32 cellular contexts compared by ENCODE assay signal in genomic region chr15:59352683-59353082, GRCh38. TPM values are rescaled to one million over a fixed set of nuclear protein-coding genes. Genes with fewer than 3 reads are reported as not detected.
DNase-seq lines count a peak whose midpoint lies in the region; ATAC-seq, FAIRE-seq and TF ChIP-seq lines count a peak whose summit lies in the region.
"Had no signal": no experiment of that assay in that cellular context is flagged by ENCODE, and none has a peak within 500 bp of the region (broad histone marks: within the 10 kb centered on the region; RNA-seq: fewer than 3 reads in every experiment).

No MANE protein-coding gene starts in this region.

- no peak overlapping the region for H2AK5ac ChIP-seq in H1 (ENCODE audit: low read depth, low read length)

- H3K23ac ChIP-seq in H1 (ENCODE audit: insufficient read length): no peak overlapping the region

- peak overlapping the region; percentile 96 for H2BK20ac ChIP-seq in H1 (ENCODE audit: low read length)

- H3K27me3 ChIP-seq in H1 (replicated peaks in 1 of 4; ENCODE audit: control insufficient read depth in 3 of 4, extremely low read depth in 1 of 4, insufficient read depth in 3 of 4, low read length in 3 of 4) (no peaks in the 10 kb centered on the region; a peak in 1 of 7 replicates), skeletal muscle tissue (ENCODE audit: control insufficient read depth in 3 of 3, insufficient read depth in 3 of 3, low read length in 3 of 3) (no peaks in the 10 kb centered on the region), WERI-Rb-1 (ENCODE audit: insufficient read depth, low read depth, severe bottlenecking) (no peaks in the 10 kb centered on the region)
- H3K27me3 ChIP-seq: ascending aorta, cardiac muscle cell had no signal

- POLR2A ChIA-PET in activated naive CD8-positive, alpha-beta T cell treated with anti-CD3 and anti-CD28 coated beads, Interleukin-2, amount 10 ng/mL, durations not matched to agents 7 days and 5 days (lab: Charles Lee): no interaction called here
- POLR2A ChIA-PET in OCI-LY7 (lab: Charles Lee) (interaction anchor here (0.5 to 0.6 kb wide), 2 partner anchors 10 to 102 kb away, joined by 3 read pairs; no protein-coding TSS in a partner anchor), H1 (lab: Charles Lee; ENCODE audit: partially characterized antibody) (interaction anchor here (1.3 to 12.8 kb wide), 2 partner anchors 15 to 72 kb away, joined by 6 to 151 read pairs; partner anchors contain the start of gene MYO1E)

- no peak overlapping the region for H3K27ac ChIP-seq in OCI-LY7 (ENCODE audit: low read depth, low read length, poor library complexity, severe bottlenecking)
- no peak overlapping the region for H3K27ac ChIP-seq in H1 (ENCODE audit: low read depth, low read length)
- H3K27ac ChIP-seq in skeletal muscle tissue (ENCODE audit: low read depth, low read length): peak overlapping the region; percentile 71
- no peak overlapping the region for H3K27ac ChIP-seq in WERI-Rb-1
- H3K27ac ChIP-seq: ascending aorta, cardiac muscle cell, lower lobe of right lung, thoracic aorta had no signal

- H3K36me3 ChIP-seq in OCI-LY7 (ENCODE audit: insufficient read depth, low read length): no peaks in the 10 kb centered on the region
- 0 out of 8 replicates have a peak, but pooled peaks cover 0 to 1% (median 0%) of the 10 kb centered on the region in 4 experiments for H3K36me3 ChIP-seq in H1 (ENCODE audit: control insufficient read depth in 2 of 4, insufficient read depth in 4 of 4, low read length in 3 of 4)
- no peaks in the 10 kb centered on the region for H3K36me3 ChIP-seq in skeletal muscle tissue (ENCODE audit: control insufficient read depth in 3 of 3, insufficient read depth in 3 of 3, low read length in 3 of 3)
- H3K36me3 ChIP-seq in WERI-Rb-1: no peaks in the 10 kb centered on the region
- H3K36me3 ChIP-seq: cardiac muscle cell, lower lobe of right lung, thoracic aorta had no signal

- peak overlapping the region; percentile 34; the same call in 1 of the 2 replicates for H2AFZ ChIP-seq in OCI-LY7 (ENCODE audit: low read length)
- H2AFZ ChIP-seq in H1 (ENCODE audit: low read length): no peak overlapping the region

- H3K9me2 ChIP-seq in OCI-LY7 (ENCODE audit: insufficient read depth, low read length): no peaks in the 10 kb centered on the region

- H2BK120ac ChIP-seq in H1 (replicated peaks; ENCODE audit: low read depth, low read length): no peak overlapping the region

- peaks cover 2% of the 10 kb centered on the region for H3K27me3 Mint-ChIP-seq in activated naive CD8-positive, alpha-beta T cell treated with anti-CD3 and anti-CD28 coated beads, Interleukin-2, amount 10 ng/mL, durations not matched to agents 7 days and 5 days
- peaks cover 7% of the 10 kb centered on the region for H3K27me3 Mint-ChIP-seq in activated naive CD8-positive, alpha-beta T cell treated with anti-CD3 and anti-CD28 coated beads for 36 hours
- H3K27me3 Mint-ChIP-seq in activated T-helper 2 cell treated with anti-CD3 and anti-CD28 coated beads, Interferon-gamma antibody, Interleukin-2, Interleukin-4, amounts not matched to agents 10 μg/mL and 5 μg/mL and 100 μg/mL, durations not matched to agents 14 hours and 24 hours and 36 hours (ENCODE audit: low read depth): peaks cover 12% of the 10 kb centered on the region

- H3K4ac ChIP-seq in H1 (replicated peaks; ENCODE audit: insufficient read length, low read depth, low read length): no peak overlapping the region

- H3K18ac ChIP-seq in H1 (ENCODE audit: extremely low read depth, low read length): peak overlapping the region; percentile 33; the same call in 1 of the 2 replicates

- H4K20me1 ChIP-seq in OCI-LY7 (ENCODE audit: insufficient read depth, low read length): no peaks in the 10 kb centered on the region
- no peaks in the 10 kb centered on the region for H4K20me1 ChIP-seq in H1 (replicated peaks in 1 of 2; ENCODE audit: control insufficient read depth in 1 of 2, insufficient read depth in 2 of 2, low read length in 2 of 2)

- H3K14ac ChIP-seq in H1 (ENCODE audit: insufficient read length): no peak overlapping the region

- 58% methylated on average over 7 of the region's 7 CpGs; no CpG with 5 or more reads in 1 of the 2 experiments for WGBS in H1 (ENCODE audit: extremely low coverage in 1 of 2, insufficient coverage in 1 of 2, insufficient read length in 1 of 2, insufficient replicate concordance in 2 of 2, low coverage in 1 of 2, low lambda C conversion rate in 2 of 2, missing lambda C conversion rate in 1 of 2), 2 experiments

- H3K9ac ChIP-seq in H1 (replicated peaks in 1 of 4; ENCODE audit: extremely low read depth in 1 of 4, low read depth in 3 of 4, low read length in 3 of 4) (no peak overlapping the region), skeletal muscle tissue (ENCODE audit: low read depth in 1 of 3, low read length in 3 of 3) (peak overlapping the region in 1 of 3 donors; percentile 24)

- H3K4me1 ChIP-seq in OCI-LY7 (ENCODE audit: insufficient read depth, low read length, poor library complexity, severe bottlenecking): peaks cover 13% of the 10 kb centered on the region
- H3K4me1 ChIP-seq in H1 (replicated peaks in 1 of 4; ENCODE audit: control insufficient read depth in 3 of 4, insufficient read depth in 4 of 4, low read length in 3 of 4): peaks cover 21 to 50% (median 36%) of the 10 kb centered on the region in 4 experiments; a peak in 6 of 7 replicates
- peaks cover 13 to 22% (median 18%) of the 10 kb centered on the region in 3 donors for H3K4me1 ChIP-seq in skeletal muscle tissue (ENCODE audit: control insufficient read depth in 3 of 3, insufficient read depth in 3 of 3, low read length in 3 of 3)

- H3K4me1 Mint-ChIP-seq in activated naive CD8-positive, alpha-beta T cell treated with anti-CD3 and anti-CD28 coated beads, Interleukin-2, amount 10 ng/mL, durations not matched to agents 7 days and 5 days: peaks cover 71% of the 10 kb centered on the region
- peaks cover 52% of the 10 kb centered on the region for H3K4me1 Mint-ChIP-seq in activated naive CD8-positive, alpha-beta T cell treated with anti-CD3 and anti-CD28 coated beads for 36 hours
- H3K4me1 Mint-ChIP-seq in activated T-helper 2 cell treated with anti-CD3 and anti-CD28 coated beads, Interferon-gamma antibody, Interleukin-2, Interleukin-4, amounts not matched to agents 10 μg/mL and 5 μg/mL and 100 μg/mL, durations not matched to agents 14 hours and 24 hours and 36 hours (ENCODE audit: low read depth): peaks cover 46% of the 10 kb centered on the region

- CTCF ChIA-PET in OCI-LY7 (lab: Charles Lee; ENCODE audit: unreplicated experiment) (no interaction called here), H1 (lab: Charles Lee; ENCODE audit: partially characterized antibody) (no interaction called here)

- H3K9me3 ChIP-seq in OCI-LY7 (ENCODE audit: low read length) (no peaks in the 10 kb centered on the region), H1 (ENCODE audit: insufficient read depth in 2 of 2, low read depth in 1 of 2, low read length in 1 of 2) (no peaks in the 10 kb centered on the region), skeletal muscle tissue (ENCODE audit: control insufficient read depth in 3 of 3, low read length in 3 of 3) (no peaks in the 10 kb centered on the region), WERI-Rb-1 (ENCODE audit: severe bottlenecking) (no peaks in the 10 kb centered on the region)
- H3K9me3 ChIP-seq: ascending aorta, lower lobe of right lung, mucosa of descending colon, thoracic aorta had no signal

- intact Hi-C loops in OCI-LY7 (cut with micrococcal nuclease; ENCODE audit: unreplicated experiment): no loop called here
- intact Hi-C loops in activated T-helper 2 cell treated with anti-CD3 and anti-CD28 coated beads, Interferon-gamma antibody, Interleukin-2, Interleukin-4, amounts not matched to agents 10 μg/mL and 5 μg/mL and 100 μg/mL, durations not matched to agents 14 hours and 24 hours and 36 hours (cut with micrococcal nuclease): loop anchor here (5.0 kb wide), 1 partner anchor 95 kb away; no protein-coding TSS in a partner anchor

- H3K27ac Mint-ChIP-seq in activated naive CD8-positive, alpha-beta T cell treated with anti-CD3 and anti-CD28 coated beads, Interleukin-2, amount 10 ng/mL, durations not matched to agents 7 days and 5 days: no peak overlapping the region
- H3K27ac Mint-ChIP-seq in activated naive CD8-positive, alpha-beta T cell treated with anti-CD3 and anti-CD28 coated beads for 36 hours: no peak overlapping the region
- no peak overlapping the region for H3K27ac Mint-ChIP-seq in activated T-helper 2 cell treated with anti-CD3 and anti-CD28 coated beads, Interferon-gamma antibody, Interleukin-2, Interleukin-4, amounts not matched to agents 10 μg/mL and 5 μg/mL and 100 μg/mL, durations not matched to agents 14 hours and 24 hours and 36 hours
- H3K27ac Mint-ChIP-seq: activated CD4-positive, alpha-beta memory T cell treated with anti-CD3 and anti-CD28 coated beads, Interleukin-2, amount 10 ng/mL, durations not matched to agents 7 days and 5 days; activated naive CD4-positive, alpha-beta T cell treated with anti-CD3 and anti-CD28 coated beads, Interleukin-2, amount 50 U/mL, for 72 hours; effector memory CD8-positive, alpha-beta T cell; natural killer cell treated with Interleukin-12 subunit alpha and Interleukin-12 subunit beta and Interleukin-15 and Interleukin-18, amount 100 ng/mL, for 72 hours; T-helper 17 cell had no signal

- no peak overlapping the region for H3K4me2 ChIP-seq in OCI-LY7 (ENCODE audit: low read length)
- H3K4me2 ChIP-seq in H1 (ENCODE audit: insufficient read depth in 1 of 2, low read depth in 2 of 2, low read length in 2 of 2): 0 out of 4 replicates have a peak overlapping the region, but pooled peaks of 1 of the 2 experiments have one; percentile 1

- no peak overlapping the region for H3K4me3 ChIP-seq in OCI-LY7 (ENCODE audit: low read depth, low read length, poor library complexity, severe bottlenecking)
- peak overlapping the region in 1 of 4 experiments; percentile 5; a peak in 1 of 8 replicates for H3K4me3 ChIP-seq in H1 (ENCODE audit: extremely low read depth in 1 of 4, insufficient read depth in 2 of 4, low read depth in 3 of 4, low read length in 4 of 4)
- peak overlapping the region in 1 of 3 donors; percentile 37 for H3K4me3 ChIP-seq in skeletal muscle tissue (ENCODE audit: low read length in 3 of 3)
- no peak overlapping the region for H3K4me3 ChIP-seq in WERI-Rb-1 (ENCODE audit: low read depth, low read length)
- H3K4me3 ChIP-seq: ascending aorta, cardiac muscle cell, lower lobe of right lung, mucosa of descending colon, thoracic aorta had no signal

- peak overlapping the region; percentile 68 for H2BK12ac ChIP-seq in H1 (ENCODE audit: low read depth, low read length)

- no peaks in the 10 kb centered on the region for H3K79me1 ChIP-seq in H1 (ENCODE audit: low read depth, low read length)

- H3K79me2 ChIP-seq in OCI-LY7 (ENCODE audit: insufficient read depth, low read depth, low read length) (no peaks in the 10 kb centered on the region), H1 (ENCODE audit: control insufficient read depth in 1 of 2, insufficient read depth in 2 of 2, low read length in 2 of 2) (peaks cover 11 to 66% of the 10 kb centered on the region in 2 experiments; a peak in 3 of 4 replicates)

- H3K9me3 Mint-ChIP-seq in activated naive CD8-positive, alpha-beta T cell treated with anti-CD3 and anti-CD28 coated beads, Interleukin-2, amount 10 ng/mL, durations not matched to agents 7 days and 5 days: peaks cover 6% of the 10 kb centered on the region
- peaks cover 2% of the 10 kb centered on the region for H3K9me3 Mint-ChIP-seq in activated naive CD8-positive, alpha-beta T cell treated with anti-CD3 and anti-CD28 coated beads for 36 hours
- no peaks in the 10 kb centered on the region for H3K9me3 Mint-ChIP-seq in activated T-helper 2 cell treated with anti-CD3 and anti-CD28 coated beads, Interferon-gamma antibody, Interleukin-2, Interleukin-4, amounts not matched to agents 10 μg/mL and 5 μg/mL and 100 μg/mL, durations not matched to agents 14 hours and 24 hours and 36 hours
- H3K9me3 Mint-ChIP-seq: activated CD4-positive, alpha-beta memory T cell treated with anti-CD3 and anti-CD28 coated beads, Interleukin-2, amount 10 ng/mL, durations not matched to agents 7 days and 5 days; activated naive CD4-positive, alpha-beta T cell treated with anti-CD3 and anti-CD28 coated beads, Interleukin-2, amount 50 U/mL, for 72 hours; effector memory CD8-positive, alpha-beta T cell; natural killer cell treated with Interleukin-12 subunit alpha and Interleukin-12 subunit beta and Interleukin-15 and Interleukin-18, amount 100 ng/mL, for 72 hours; stimulated activated naive CD8-positive, alpha-beta T cell treated with anti-CD3 and anti-CD28 coated beads, Interleukin-15, amount 100 ng/mL, for 72 hours had no signal

- DNase-seq in activated naive CD8-positive, alpha-beta T cell treated with anti-CD3 and anti-CD28 coated beads, Interleukin-2, amount 10 ng/mL, durations not matched to agents 7 days and 5 days: no peak
- no peak for DNase-seq in activated naive CD8-positive, alpha-beta T cell treated with anti-CD3 and anti-CD28 coated beads for 36 hours
- no peak for DNase-seq in OCI-LY7 (ENCODE audit: low spot score)
- DNase-seq in H1 (ENCODE audit: low read depth in 1 of 2, low spot score in 2 of 2): no peak
- no peak for DNase-seq in activated T-helper 2 cell treated with anti-CD3 and anti-CD28 coated beads, Interferon-gamma antibody, Interleukin-2, Interleukin-4, amounts not matched to agents 10 μg/mL and 5 μg/mL and 100 μg/mL, durations not matched to agents 14 hours and 24 hours and 36 hours (ENCODE audit: low spot score)
- no peak for DNase-seq in WERI-Rb-1
- DNase-seq: activated CD4-positive, alpha-beta memory T cell treated with anti-CD3 and anti-CD28 coated beads, Interleukin-2, amount 10 ng/mL, durations not matched to agents 7 days and 5 days; Calu3; cortex of kidney; DMS79; effector memory CD8-positive, alpha-beta T cell; GDM1; glutamatergic neuron; lower lobe of right lung; mucosa of descending colon; NCI-H1048; NCI-H1694 treated with DMSO at 0.1 percent for 48 hours; NCI-H446; NCI-H82; stimulated activated CD4-positive, alpha-beta T cell treated with anti-CD3 and anti-CD28 coated beads, Interleukin-1b, Interleukin-23, amount 100 ng/mL, for 48 hours; stimulated activated naive CD8-positive, alpha-beta T cell treated with anti-CD3 and anti-CD28 coated beads, Interleukin-15, amount 100 ng/mL, for 72 hours; T-helper 17 cell had no signal

- H4K5ac ChIP-seq in H1 (ENCODE audit: insufficient read length, low read depth, low read length): no peak overlapping the region

- no peak overlapping the region for H2BK15ac ChIP-seq in H1 (ENCODE audit: low read length)

- no peak overlapping the region for H4K8ac ChIP-seq in H1 (ENCODE audit: extremely low read depth, insufficient read depth, low read length)

- no peak for ATAC-seq in activated naive CD8-positive, alpha-beta T cell treated with anti-CD3 and anti-CD28 coated beads, Interleukin-2, amount 10 ng/mL, durations not matched to agents 7 days and 5 days (ENCODE audit: low read depth)
- no peak for ATAC-seq in HG03520 (IDR thresholded peaks at IDR 0.05; ENCODE audit: unreplicated experiment)
- ATAC-seq: activated naive CD4-positive, alpha-beta T cell treated with anti-CD3 and anti-CD28 coated beads, Interleukin-2, amount 50 U/mL, for 72 hours; effector memory CD8-positive, alpha-beta T cell; lower lobe of right lung; mucosa of descending colon; natural killer cell treated with Interleukin-12 subunit alpha and Interleukin-12 subunit beta and Interleukin-15 and Interleukin-18, amount 100 ng/mL, for 72 hours; SK-N-SH treated with all-trans-retinoic acid at 6 μM for 48 hours; stimulated activated naive CD8-positive, alpha-beta T cell treated with anti-CD3 and anti-CD28 coated beads, Interleukin-15, amount 100 ng/mL, for 72 hours; T-helper 17 cell had no signal

- H3K23me2 ChIP-seq in H1 (ENCODE audit: low read depth, low read length): peaks cover 3% of the 10 kb centered on the region; the same call in 1 of the 2 replicates

- BruUV-seq in OCI-LY7 (replicated peaks; lab: Mats Ljungman, UMichigan): no TSS peak

- H3K56ac ChIP-seq in H1 (replicated peaks; ENCODE audit: insufficient read length, low read depth, low read length): no peak overlapping the region

- H2BK5ac ChIP-seq in H1 (ENCODE audit: low read depth, low read length): peak overlapping the region; percentile 15; the same call in 1 of the 2 replicates

- TF ChIP-seq RAD21 in H1 (IDR thresholded peaks at IDR 0.05 in 1 of 2, conservative IDR thresholded peaks at IDR 0.05 in 1 of 2; ENCODE audit: low read depth in 2 of 2, low read length in 2 of 2): no peak

- peaks cover 27% of the 10 kb centered on the region for H3K36me3 Mint-ChIP-seq in activated naive CD8-positive, alpha-beta T cell treated with anti-CD3 and anti-CD28 coated beads, Interleukin-2, amount 10 ng/mL, durations not matched to agents 7 days and 5 days
- H3K36me3 Mint-ChIP-seq in activated naive CD8-positive, alpha-beta T cell treated with anti-CD3 and anti-CD28 coated beads for 36 hours: peaks cover 2% of the 10 kb centered on the region
- peaks cover 11% of the 10 kb centered on the region for H3K36me3 Mint-ChIP-seq in activated T-helper 2 cell treated with anti-CD3 and anti-CD28 coated beads, Interferon-gamma antibody, Interleukin-2, Interleukin-4, amounts not matched to agents 10 μg/mL and 5 μg/mL and 100 μg/mL, durations not matched to agents 14 hours and 24 hours and 36 hours (ENCODE audit: low read depth)
- H3K36me3 Mint-ChIP-seq: activated naive CD4-positive, alpha-beta T cell treated with anti-CD3 and anti-CD28 coated beads, Interleukin-2, amount 50 U/mL, for 72 hours; natural killer cell treated with Interleukin-12 subunit alpha and Interleukin-12 subunit beta and Interleukin-15 and Interleukin-18, amount 100 ng/mL, for 72 hours had no signal

- no peak for FAIRE-seq in H1 (lab: Jason Lieb, UNC)
- FAIRE-seq: keratinocyte, urothelium cell line had no signal

- TF ChIP-seq EP300 in H1 (IDR thresholded peaks at IDR 0.05; ENCODE audit: borderline replicate concordance in 1 of 2, low read depth in 2 of 2, low read length in 2 of 2): no peak

- TF ChIP-seq CTCF in OCI-LY7 (conservative IDR thresholded peaks at IDR 0.05; ENCODE audit: low read length) (no peak), H1 (IDR thresholded peaks at IDR 0.05; ENCODE audit: control extremely low read depth in 1 of 3, insufficient read depth in 1 of 3, low read depth in 1 of 3, low read length in 3 of 3) (no peak), WERI-Rb-1 (IDR thresholded peaks at IDR 0.05; ENCODE audit: low read depth, low read length) (no peak)

- H4K91ac ChIP-seq in H1 (replicated peaks; ENCODE audit: insufficient read length, low read length): no peak overlapping the region

- H3K4me3 Mint-ChIP-seq in activated naive CD8-positive, alpha-beta T cell treated with anti-CD3 and anti-CD28 coated beads, Interleukin-2, amount 10 ng/mL, durations not matched to agents 7 days and 5 days: peak overlapping the region; percentile 70
- no peak overlapping the region for H3K4me3 Mint-ChIP-seq in activated naive CD8-positive, alpha-beta T cell treated with anti-CD3 and anti-CD28 coated beads for 36 hours
- H3K4me3 Mint-ChIP-seq in activated T-helper 2 cell treated with anti-CD3 and anti-CD28 coated beads, Interferon-gamma antibody, Interleukin-2, Interleukin-4, amounts not matched to agents 10 μg/mL and 5 μg/mL and 100 μg/mL, durations not matched to agents 14 hours and 24 hours and 36 hours (ENCODE audit: low read depth): no peak overlapping the region
- H3K4me3 Mint-ChIP-seq: activated CD4-positive, alpha-beta memory T cell treated with anti-CD3 and anti-CD28 coated beads, Interleukin-2, amount 10 ng/mL, durations not matched to agents 7 days and 5 days; effector memory CD8-positive, alpha-beta T cell; natural killer cell treated with Interleukin-12 subunit alpha and Interleukin-12 subunit beta and Interleukin-15 and Interleukin-18, amount 100 ng/mL, for 72 hours; T-helper 17 cell had no signal

- no peak for TF ChIP-seq POLR2A in H1 (IDR thresholded peaks at IDR 0.05; ENCODE audit: control extremely low read depth in 1 of 2, low read depth in 2 of 2, low read length in 2 of 2)

RNA-seq across cellular contexts. Expression of gene MYO1E, which starts 20.0 kb away (rescaled TPM):
- 10 to 100 TPM; 73.9 to 79.1 TPM for total RNA-seq in activated naive CD8-positive, alpha-beta T cell treated with anti-CD3 and anti-CD28 coated beads, Interleukin-2, amount 10 ng/mL, durations not matched to agents 7 days and 5 days
- 10 to 100 TPM; 51.0 to 61.0 TPM for total RNA-seq in activated naive CD8-positive, alpha-beta T cell treated with anti-CD3 and anti-CD28 coated beads for 36 hours
- 0.72 and 1.5 TPM in 2 replicates for total RNA-seq in OCI-LY7 (2014; rRNA removed; shearing (Covaris generic))
- total RNA-seq in OCI-LY7 (2022) (17.3 and 26.5 TPM in 2 replicates), skeletal muscle tissue (29.7 TPM)
- total RNA-seq in H1 (2021; fragmentation: NEBNext Ultra II Directional; extraction: Animal tissue kit (Norgen Biotek cat#: 25700)): 138 and 142 TPM in 2 replicates
- polyA plus RNA-seq in H1 (2011; rRNA removed): 19.6 and 43.4 TPM in 2 replicates
- polyA plus RNA-seq in H1 (2011; cell fraction: cytosol; rRNA removed): 35.3 TPM
- polyA plus RNA-seq in H1 (2011; cell fraction: nucleus; rRNA removed): 42.3 TPM
- 38.4 to 60.6 TPM (median 45.1 TPM) in 4 replicates for polyA plus RNA-seq in H1 (2012, experiment 1 of 2)
- polyA plus RNA-seq in H1 (2012, experiment 2 of 2): 10.3 TPM
- polyA plus RNA-seq in H1 (2013, experiment 1 of 2): 26.3 TPM
- 28.6 TPM for polyA plus RNA-seq in H1 (2013, experiment 2 of 2)
- 61.0 and 87.1 TPM in 2 replicates for polyA minus RNA-seq in H1 (2011; rRNA and poly(A)+ RNA removed)
- polyA minus RNA-seq in H1 (2011; cell fraction: cytosol; rRNA and poly(A)+ RNA removed): 40.8 TPM
- 110 TPM for polyA minus RNA-seq in H1 (2011; cell fraction: nucleus; rRNA and poly(A)+ RNA removed)
- 71.3 and 72.7 TPM in 2 replicates for total RNA-seq in activated T-helper 2 cell treated with anti-CD3 and anti-CD28 coated beads, Interferon-gamma antibody, Interleukin-2, Interleukin-4, amounts not matched to agents 10 μg/mL and 5 μg/mL and 100 μg/mL, durations not matched to agents 14 hours and 24 hours and 36 hours
